In the genomic region with DNA sequence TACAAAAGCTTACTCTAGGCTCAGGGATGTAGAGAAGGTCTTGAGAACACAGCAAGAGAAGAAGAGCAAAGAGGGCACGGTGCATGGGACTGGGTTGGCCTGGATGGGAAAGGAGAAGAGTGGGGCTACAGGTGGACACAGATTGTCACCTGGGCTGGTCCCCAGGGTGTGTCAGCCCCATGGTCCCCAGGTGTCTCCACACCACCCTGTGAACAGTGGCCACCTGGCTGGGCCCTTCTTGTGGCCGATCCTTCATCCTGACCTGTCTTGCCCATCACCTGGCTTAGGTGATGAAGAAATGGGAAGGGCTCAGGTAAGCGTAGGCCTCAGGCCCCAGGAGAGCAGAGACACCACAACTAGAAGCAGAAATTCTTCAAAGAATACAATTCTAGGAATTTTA, we compare ENCODE assay signal across 15 cellular contexts.
DNase-seq lines count a peak whose midpoint lies in the region; ATAC-seq and TF ChIP-seq lines count a peak whose summit lies in the region.
"Had no signal": no experiment of that assay in that cellular context is flagged by ENCODE, and none has a peak within 500 bp of the region (broad histone marks: within the 10 kb centered on the region; RNA-seq: fewer than 3 reads in every experiment).

No MANE protein-coding gene starts in this region.

- no peak overlapping the region for H3K27ac ChIP-seq in neuronal stem cell (replicated peaks; ENCODE audit: low read length)

- no peaks in the 10 kb centered on the region for H3K36me3 ChIP-seq in neuronal stem cell (replicated peaks in 1 of 2; ENCODE audit: control insufficient read depth in 2 of 2, insufficient read depth in 2 of 2, low read length in 2 of 2)

- WGBS in neuronal stem cell (ENCODE audit: extremely low coverage in 2 of 2, insufficient read length in 2 of 2, insufficient replicate concordance in 1 of 2), 2 donors, result no CpG with 5 or more reads among the region's 3 CpGs

- H4K91ac ChIP-seq in neuronal stem cell (ENCODE audit: low read depth, low read length, poor library complexity), result no peak overlapping the region

- no peak overlapping the region for H3K4me3 Mint-ChIP-seq in brain
- no peak overlapping the region for H3K4me3 Mint-ChIP-seq in activated T-cell treated with anti-CD3 and anti-CD28 coated beads, Interleukin-2, amount 50 U/mL, for 72 hours
- H3K4me3 Mint-ChIP-seq: B cell; CD4-positive, alpha-beta T cell; HFFc6 had no signal

- no peak overlapping the region for H3K4me2 ChIP-seq in neuronal stem cell (ENCODE audit: insufficient read depth, low read length, poor library complexity, severe bottlenecking)

- no peak overlapping the region for H3K4me3 ChIP-seq in neuronal stem cell (ENCODE audit: low read length in 2 of 2)
- H3K4me3 ChIP-seq: K562 had no signal

- no peak overlapping the region for H3K4ac ChIP-seq in neuronal stem cell (ENCODE audit: low read length)

- no peak overlapping the region for H4K8ac ChIP-seq in neuronal stem cell (ENCODE audit: low read depth, low read length)

- peaks cover 0 to 10% (median 0%) of the 10 kb centered on the region in 3 experiments for H3K27me3 ChIP-seq in neuronal stem cell (ENCODE audit: control insufficient read depth in 3 of 3, insufficient read depth in 3 of 3, low read depth in 1 of 3, low read length in 3 of 3)

- H2BK12ac ChIP-seq in neuronal stem cell (ENCODE audit: low read length), result no peak overlapping the region

- H3K9me3 Mint-ChIP-seq in brain, result peaks cover 0 to 19% (median 7%) of the 10 kb centered on the region in 5 experiments
- H3K9me3 Mint-ChIP-seq in activated T-cell treated with anti-CD3 and anti-CD28 coated beads, Interleukin-2, amount 50 U/mL, for 72 hours, result peaks cover 0 to 2% of the 10 kb centered on the region in 2 donors
- H3K9me3 Mint-ChIP-seq: CD4-positive, alpha-beta T cell had no signal

- H3K79me1 ChIP-seq in neuronal stem cell (ENCODE audit: low read depth, low read length), result no peaks in the 10 kb centered on the region

- H3K4me1 ChIP-seq in neuronal stem cell (ENCODE audit: control insufficient read depth in 2 of 2, insufficient read depth in 1 of 2, low read depth in 1 of 2, low read length in 2 of 2), result peaks cover 0 to 8% of the 10 kb centered on the region in 2 donors

- H3K27ac Mint-ChIP-seq in brain, result peak overlapping the region in 3 of 5 experiments; percentile 11 to 85 (median 58)
- no peak overlapping the region for H3K27ac Mint-ChIP-seq in activated T-cell treated with anti-CD3 and anti-CD28 coated beads, Interleukin-2, amount 50 U/mL, for 72 hours
- H3K27ac Mint-ChIP-seq: B cell; CD4-positive, alpha-beta T cell; HFFc6 had no signal

- peak overlapping the region; percentile 34 for H2BK15ac ChIP-seq in neuronal stem cell (ENCODE audit: low read length)

- H3K9me3 ChIP-seq in neuronal stem cell (replicated peaks in 1 of 2; ENCODE audit: control insufficient read depth in 2 of 2, insufficient read depth in 1 of 2, low read depth in 1 of 2, low read length in 2 of 2), result no peaks in the 10 kb centered on the region

- DNase-seq in NCI-H1092 treated with DMSO at 0.1 percent for 48 hours (lab: John Stamatoyannopoulos, UW) (peak; percentile 33), NCI-H1092 (lab: John Stamatoyannopoulos, UW) (no peak), neuronal stem cell (ENCODE audit: low spot score) (no peak), NCI-H82 treated with DMSO at 0.1 percent for 48 hours (lab: John Stamatoyannopoulos, UW; ENCODE audit: unreplicated experiment) (no peak), RPMI8226 (no peak)
- DNase-seq in activated T-cell treated with anti-CD3 and anti-CD28 coated beads, Interleukin-2, amount 50 U/mL, for 72 hours, result no peak
- DNase-seq: ACHN; Calu3; CD4-positive, alpha-beta T cell; GF-D8; HCEC 1CT; HFFc6 had no signal

- no peak overlapping the region for H2AFZ ChIP-seq in neuronal stem cell (ENCODE audit: low read length)

- H3K18ac ChIP-seq in neuronal stem cell (ENCODE audit: low read length), result peak overlapping the region; percentile 68

- H3K9ac ChIP-seq in neuronal stem cell (ENCODE audit: low read depth, low read length, poor library complexity), result no peak overlapping the region

- TF ChIP-seq CTCF in brain (conservative IDR thresholded peaks at IDR 0.05), result no peak

- H3K14ac ChIP-seq in neuronal stem cell (ENCODE audit: low read length), result no peak overlapping the region

- no peak overlapping the region for H2BK120ac ChIP-seq in neuronal stem cell (ENCODE audit: low read depth, low read length)

- peaks cover 9% of the 10 kb centered on the region for H3K27me3 Mint-ChIP-seq in brain
- H3K27me3 Mint-ChIP-seq in activated T-cell treated with anti-CD3 and anti-CD28 coated beads, Interleukin-2, amount 50 U/mL, for 72 hours (ENCODE audit: low read depth), result peaks cover 2% of the 10 kb centered on the region

- peaks cover 33% of the 10 kb centered on the region for H3K4me1 Mint-ChIP-seq in brain
- peaks cover 1% of the 10 kb centered on the region for H3K4me1 Mint-ChIP-seq in activated T-cell treated with anti-CD3 and anti-CD28 coated beads, Interleukin-2, amount 50 U/mL, for 72 hours (ENCODE audit: low read depth)
- H3K4me1 Mint-ChIP-seq: B cell had no signal

- no peak overlapping the region for H3K23ac ChIP-seq in neuronal stem cell (ENCODE audit: low read depth, low read length, poor library complexity)

- peak overlapping the region; percentile 56 for H2AK5ac ChIP-seq in neuronal stem cell (ENCODE audit: low read depth, low read length)

- no peak for ATAC-seq in activated T-cell treated with anti-CD3 and anti-CD28 coated beads, Interleukin-2, amount 50 U/mL, for 72 hours (replicated peaks in 1 of 2)
- ATAC-seq: K562 had no signal

- no peak overlapping the region for H2BK5ac ChIP-seq in neuronal stem cell (ENCODE audit: low read length)

- no peaks in the 10 kb centered on the region for H3K36me3 Mint-ChIP-seq in brain
- no peaks in the 10 kb centered on the region for H3K36me3 Mint-ChIP-seq in activated T-cell treated with anti-CD3 and anti-CD28 coated beads, Interleukin-2, amount 50 U/mL, for 72 hours (ENCODE audit: insufficient read depth in 2 of 2)
